9 cellular contexts compared by ENCODE assay signal in genomic region chr10:103184615-103185014, GRCh38. TPM values are rescaled to one million over a fixed set of nuclear protein-coding genes. Genes with fewer than 3 reads are reported as not detected.
A peak's percentile ranks its signal among the peaks of the same experiment; 100 is the strongest.
DNase-seq lines count a peak whose midpoint lies in the region; ATAC-seq and TF ChIP-seq lines count a peak whose summit lies in the region.
"Had no signal": no experiment of that assay in that cellular context is flagged by ENCODE, and none has a peak within 500 bp of the region (broad histone marks: within the 10 kb centered on the region; RNA-seq: fewer than 3 reads in every experiment).

No MANE protein-coding gene starts in this region.

- no peak overlapping the region for H2BK5ac ChIP-seq in mesenchymal stem cell (ENCODE audit: low read depth, low read length, poor library complexity, severe bottlenecking)

- H3K9ac ChIP-seq in mesenchymal stem cell (ENCODE audit: low read length), result peak overlapping the region; percentile 32

- H3K9me3 ChIP-seq in mesenchymal stem cell (ENCODE audit: control insufficient read depth, low read length), result no peaks in the 10 kb centered on the region
- no peaks in the 10 kb centered on the region for H3K9me3 ChIP-seq in tibial nerve

- peaks cover 4% of the 10 kb centered on the region for H3K79me1 ChIP-seq in mesenchymal stem cell (replicated peaks; ENCODE audit: low read length, poor library complexity, severe bottlenecking)

- TF ChIP-seq POLR2A in tibial nerve (IDR thresholded peaks at IDR 0.05), result no peak

- H3K4me1 ChIP-seq in mesenchymal stem cell (ENCODE audit: control insufficient read depth, insufficient read depth, low read depth, low read length) (peaks cover 12% of the 10 kb centered on the region), tibial nerve (peaks cover 0 to 75% (median 16%) of the 10 kb centered on the region in 4 donors)

- H2BK12ac ChIP-seq in mesenchymal stem cell (ENCODE audit: low read length in 2 of 2), result no peak overlapping the region

- H3K27ac Mint-ChIP-seq in activated naive CD4-positive, alpha-beta T cell treated with anti-CD3 and anti-CD28 coated beads, Interleukin-2, amount 50 U/mL, for 24 hours, result no peak overlapping the region
- no peak overlapping the region for H3K27ac Mint-ChIP-seq in activated naive CD4-positive, alpha-beta T cell treated with anti-CD3 and anti-CD28 coated beads for 36 hours

- H4K91ac ChIP-seq in mesenchymal stem cell (ENCODE audit: low read length), result no peak overlapping the region

- no peak for TF ChIP-seq CTCF in tibial nerve (IDR thresholded peaks at IDR 0.05)

- H3K14ac ChIP-seq in mesenchymal stem cell (ENCODE audit: low read length in 2 of 2), result no peak overlapping the region

- H3K27me3 ChIP-seq in mesenchymal stem cell (ENCODE audit: control insufficient read depth in 1 of 2, insufficient read depth in 1 of 2, low read length in 2 of 2) (no peaks in the 10 kb centered on the region), tibial nerve (no peaks in the 10 kb centered on the region)

- H2BK120ac ChIP-seq in mesenchymal stem cell (ENCODE audit: low read depth, low read length), result no peak overlapping the region

- CTCF ChIA-PET in activated naive CD4-positive, alpha-beta T cell treated with anti-CD3 and anti-CD28 coated beads for 36 hours (lab: Charles Lee), result no interaction called here

- peak overlapping the region; percentile 3 for H3K4me3 Mint-ChIP-seq in activated naive CD4-positive, alpha-beta T cell treated with anti-CD3 and anti-CD28 coated beads, Interleukin-2, amount 50 U/mL, for 24 hours
- H3K4me3 Mint-ChIP-seq in activated naive CD4-positive, alpha-beta T cell treated with anti-CD3 and anti-CD28 coated beads for 36 hours, result no peak overlapping the region

- H3K23ac ChIP-seq in mesenchymal stem cell (ENCODE audit: low read length in 2 of 2), result no peak overlapping the region

- WGBS in mesenchymal stem cell, result 96% methylated on average over 3 of the region's 3 CpGs
- 7 to 8% methylated on average over 3 of the region's 3 CpGs for WGBS in tibial nerve, 2 donors

- H2AK5ac ChIP-seq in mesenchymal stem cell (ENCODE audit: low read length, severe bottlenecking), result no peak overlapping the region

- H3K4ac ChIP-seq in mesenchymal stem cell (ENCODE audit: low read depth in 1 of 2, low read length in 2 of 2), result no peak overlapping the region

- intact Hi-C loops in activated naive CD4-positive, alpha-beta T cell treated with anti-CD3 and anti-CD28 coated beads for 36 hours (cut with micrococcal nuclease), result no loop called here

- H3K4me2 ChIP-seq in mesenchymal stem cell (ENCODE audit: low read length, poor library complexity, severe bottlenecking), result no peak overlapping the region

- peak overlapping the region; percentile 32 for H3K27ac ChIP-seq in caudate nucleus (ENCODE audit: low read depth, low read length)
- H3K27ac ChIP-seq in mesenchymal stem cell (ENCODE audit: low read length, poor library complexity, severe bottlenecking), result peak overlapping the region; percentile 22
- H3K27ac ChIP-seq in tibial nerve, result peak overlapping the region in 2 of 4 donors; percentile 2 to 29

- H3K4me3 ChIP-seq in mesenchymal stem cell (ENCODE audit: insufficient read depth in 1 of 2, low read depth in 1 of 2, low read length in 2 of 2) (no peak overlapping the region), tibial nerve (no peak overlapping the region)

- DNase-seq in activated naive CD4-positive, alpha-beta T cell treated with anti-CD3 and anti-CD28 coated beads for 36 hours, result no peak
- DNase-seq in caudate nucleus (lab: John Stamatoyannopoulos, UW), result no peak
- DNase-seq in mesenchymal stem cell, result no peak
- DNase-seq in tibial nerve (ENCODE audit: low spot score in 2 of 2), result no peak
- DNase-seq in NCI-H2081 (lab: John Stamatoyannopoulos, UW), result no peak
- no peak for DNase-seq in left lobe of liver (ENCODE audit: low spot score)
- DNase-seq in cerebellum (ENCODE audit: low spot score), result no peak
- DNase-seq: islet precursor cell had no signal

- no peak overlapping the region for H2BK15ac ChIP-seq in mesenchymal stem cell (ENCODE audit: low read depth, poor library complexity, severe bottlenecking)

- no peak overlapping the region for H3K18ac ChIP-seq in mesenchymal stem cell (ENCODE audit: low read depth in 1 of 2, low read length in 2 of 2)

- H3K36me3 Mint-ChIP-seq in activated naive CD4-positive, alpha-beta T cell treated with anti-CD3 and anti-CD28 coated beads, Interleukin-2, amount 50 U/mL, for 24 hours, result peaks cover 3% of the 10 kb centered on the region
- no peaks in the 10 kb centered on the region for H3K36me3 Mint-ChIP-seq in activated naive CD4-positive, alpha-beta T cell treated with anti-CD3 and anti-CD28 coated beads for 36 hours (ENCODE audit: low read depth)

- H3K27me3 Mint-ChIP-seq in activated naive CD4-positive, alpha-beta T cell treated with anti-CD3 and anti-CD28 coated beads, Interleukin-2, amount 50 U/mL, for 24 hours, result no peaks in the 10 kb centered on the region
- H3K27me3 Mint-ChIP-seq in activated naive CD4-positive, alpha-beta T cell treated with anti-CD3 and anti-CD28 coated beads for 36 hours (ENCODE audit: low read depth), result no peaks in the 10 kb centered on the region

- H3K9me3 Mint-ChIP-seq in activated naive CD4-positive, alpha-beta T cell treated with anti-CD3 and anti-CD28 coated beads, Interleukin-2, amount 50 U/mL, for 24 hours, result no peaks in the 10 kb centered on the region
- no peaks in the 10 kb centered on the region for H3K9me3 Mint-ChIP-seq in activated naive CD4-positive, alpha-beta T cell treated with anti-CD3 and anti-CD28 coated beads for 36 hours

- H2AFZ ChIP-seq in mesenchymal stem cell (ENCODE audit: low read depth, low read length), result no peak overlapping the region

- peaks cover 11 to 31% of the 10 kb centered on the region in 2 experiments for H3K36me3 ChIP-seq in mesenchymal stem cell (ENCODE audit: control insufficient read depth in 1 of 2, insufficient read depth in 2 of 2, low read depth in 1 of 2, low read length in 2 of 2)
- peaks cover 0 to 10% (median 0%) of the 10 kb centered on the region in 3 donors for H3K36me3 ChIP-seq in tibial nerve

- TF ChIP-seq EP300 in tibial nerve (IDR thresholded peaks at IDR 0.05), result peak; percentile 10 to 27

- no peak overlapping the region for H4K8ac ChIP-seq in mesenchymal stem cell (ENCODE audit: low read length)

- peaks cover 69% of the 10 kb centered on the region for H3K4me1 Mint-ChIP-seq in activated naive CD4-positive, alpha-beta T cell treated with anti-CD3 and anti-CD28 coated beads, Interleukin-2, amount 50 U/mL, for 24 hours
- H3K4me1 Mint-ChIP-seq in activated naive CD4-positive, alpha-beta T cell treated with anti-CD3 and anti-CD28 coated beads for 36 hours (ENCODE audit: low read depth), result peaks cover 47% of the 10 kb centered on the region

- no peak for ATAC-seq in left lobe of liver

RNA-seq across cellular contexts. Expression of gene NT5C2, which starts 8.5 kb away (rescaled TPM):
- 10 to 100 TPM; 39.3 to 44.3 TPM for total RNA-seq in activated naive CD4-positive, alpha-beta T cell treated with anti-CD3 and anti-CD28 coated beads for 36 hours
- polyA plus RNA-seq in mesenchymal stem cell (2013, experiment 1 of 2), result 52.2 TPM
- 52.9 TPM for polyA plus RNA-seq in mesenchymal stem cell (2013, experiment 2 of 2)
- 10 to 100 TPM; 52.2 to 82.8 (median 72.4) TPM for total RNA-seq in tibial nerve
- 21.3 TPM for total RNA-seq in left lobe of liver
- 130 TPM for total RNA-seq in cerebellum
